18 cellular contexts compared by ENCODE assay signal in the genomic region with DNA sequence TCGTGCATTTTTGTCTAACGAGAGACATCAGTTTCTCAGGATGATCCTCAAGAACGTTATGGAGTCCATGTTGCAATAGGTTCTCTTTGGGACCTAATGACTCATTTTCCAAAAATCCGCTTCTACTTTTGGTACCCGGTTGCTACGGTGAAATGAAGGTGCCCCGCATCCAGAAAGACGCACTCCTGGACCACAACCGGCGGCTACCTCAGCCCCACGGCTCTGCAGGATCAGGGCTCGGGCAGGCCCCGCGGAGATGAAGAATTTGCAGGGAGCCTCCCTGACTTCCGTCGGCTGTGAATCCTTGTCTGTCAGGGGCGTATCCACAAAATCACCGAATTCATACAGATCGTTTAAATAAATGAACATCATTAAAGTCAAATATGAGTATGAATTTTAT.
"Had no signal": no experiment of that assay in that cellular context is flagged by ENCODE, and none has a peak within 500 bp of the region (broad histone marks: within the 10 kb centered on the region; RNA-seq: fewer than 3 reads in every experiment).

No MANE protein-coding gene starts in this region.

- H3K27me3 Mint-ChIP-seq: naive thymus-derived CD4-positive, alpha-beta T cell; stimulated activated naive CD8-positive, alpha-beta T cell treated with anti-CD3 and anti-CD28 coated beads, Interleukin-15, amount 100 ng/mL, for 72 hours; T-helper 17 cell had no signal

- H3K27me3 ChIP-seq: adrenal gland, dorsolateral prefrontal cortex, suprapubic skin, transverse colon, vagina had no signal

- H3K4me3 ChIP-seq: adrenal gland, dorsolateral prefrontal cortex, suprapubic skin, transverse colon, vagina had no signal

- H3K4me1 Mint-ChIP-seq: naive thymus-derived CD4-positive, alpha-beta T cell; stimulated activated naive CD8-positive, alpha-beta T cell treated with anti-CD3 and anti-CD28 coated beads, Interleukin-15, amount 100 ng/mL, for 72 hours; T-helper 17 cell had no signal

- DNase-seq: activated CD4-positive, alpha-beta T cell treated with anti-CD3 and anti-CD28 coated beads, Interleukin-2, amount 50 U/mL, for 4 hours; activated gamma-delta T cell; foreskin fibroblast; mesendoderm; naive thymus-derived CD4-positive, alpha-beta T cell; retina; stimulated activated naive CD8-positive, alpha-beta T cell treated with anti-CD3 and anti-CD28 coated beads, Interleukin-15, amount 100 ng/mL, for 72 hours; T-helper 17 cell; transverse colon; WERI-Rb-1 had no signal

- ATAC-seq: activated naive CD4-positive, alpha-beta T cell treated with anti-CD3 and anti-CD28 coated beads, Interleukin-2, amount 50 U/mL, for 72 hours; naive thymus-derived CD4-positive, alpha-beta T cell; stimulated activated naive CD8-positive, alpha-beta T cell treated with anti-CD3 and anti-CD28 coated beads, Interleukin-15, amount 100 ng/mL, for 72 hours; T-helper 17 cell had no signal

- H3K9me3 Mint-ChIP-seq: activated naive CD4-positive, alpha-beta T cell treated with anti-CD3 and anti-CD28 coated beads, Interleukin-2, amount 50 U/mL, for 72 hours; stimulated activated naive CD8-positive, alpha-beta T cell treated with anti-CD3 and anti-CD28 coated beads, Interleukin-15, amount 100 ng/mL, for 72 hours had no signal

- FAIRE-seq: colon, keratinocyte had no signal

- H3K27ac Mint-ChIP-seq: T-helper 17 cell had no signal

- H3K9me3 ChIP-seq: adrenal gland, suprapubic skin, transverse colon, vagina had no signal

- H3K27ac ChIP-seq: adrenal gland, dorsolateral prefrontal cortex, epithelial cell of prostate, suprapubic skin, transverse colon, vagina, WERI-Rb-1 had no signal

- H3K4me3 Mint-ChIP-seq: naive thymus-derived CD4-positive, alpha-beta T cell; stimulated activated naive CD8-positive, alpha-beta T cell treated with anti-CD3 and anti-CD28 coated beads, Interleukin-15, amount 100 ng/mL, for 72 hours; T-helper 17 cell had no signal

- H3K4me1 ChIP-seq: adrenal gland, suprapubic skin, transverse colon, vagina had no signal
